ENCODE assay signal across 20 cellular contexts in the genomic region with DNA sequence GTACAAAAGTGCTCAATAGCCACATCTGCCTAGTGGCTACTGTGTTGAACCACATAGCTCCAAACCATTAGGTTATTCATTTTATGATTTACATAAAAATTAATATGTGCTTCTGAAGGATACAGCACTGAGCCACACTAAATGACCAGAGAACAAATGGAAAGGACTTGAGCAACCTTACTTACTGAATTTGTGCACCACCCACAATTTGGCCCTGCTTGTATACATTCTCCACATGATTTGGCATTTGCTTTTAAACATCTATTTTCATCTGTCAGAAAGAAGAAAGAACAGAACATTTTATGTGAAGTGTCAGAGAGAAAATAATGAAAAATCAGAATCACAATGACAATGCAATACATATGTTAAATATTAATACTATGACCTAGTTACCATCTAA. TPM values are rescaled to one million over a fixed set of nuclear protein-coding genes. Genes with fewer than 3 reads are reported as not detected.
DNase-seq lines count a peak whose midpoint lies in the region; ATAC-seq, FAIRE-seq and TF ChIP-seq lines count a peak whose summit lies in the region.
"Had no signal": no experiment of that assay in that cellular context is flagged by ENCODE, and none has a peak within 500 bp of the region (broad histone marks: within the 10 kb centered on the region; RNA-seq: fewer than 3 reads in every experiment).

No MANE protein-coding gene starts in this region.

- no peak for TF ChIP-seq POLR2A in gastroesophageal sphincter (IDR thresholded peaks at IDR 0.05)
- no peak for TF ChIP-seq POLR2A in H54 (IDR thresholded peaks at IDR 0.05; ENCODE audit: low read depth, low read length)
- TF ChIP-seq POLR2A in ovary (IDR thresholded peaks at IDR 0.05): no peak

- H3K9me3 ChIP-seq in GM23248 (ENCODE audit: low read depth): no peaks in the 10 kb centered on the region
- no peaks in the 10 kb centered on the region for H3K9me3 ChIP-seq in RWPE2 (ENCODE audit: severe bottlenecking)
- H3K9me3 ChIP-seq in gastroesophageal sphincter: no peaks in the 10 kb centered on the region
- no peaks in the 10 kb centered on the region for H3K9me3 ChIP-seq in pancreas
- H3K9me3 ChIP-seq in ovary: no peaks in the 10 kb centered on the region

- H3K27ac ChIP-seq in GM23248 (peak overlapping the region; percentile 67), RWPE2 (ENCODE audit: poor library complexity, severe bottlenecking) (peak overlapping the region; percentile 4), gastroesophageal sphincter (peak overlapping the region; percentile 16 to 85 (median 56)), pancreas (no peak overlapping the region), ovary (no peak overlapping the region)
- H3K27ac ChIP-seq: BLaER1 treated with 17β-estradiol and CSF1 and Interleukin-3, amounts not matched to agents 10 nM and 100 nM had no signal

- no peak for FAIRE-seq in pancreas (lab: Jason Lieb, UNC)
- FAIRE-seq in H54 (lab: Jason Lieb, UNC): no peak
- FAIRE-seq: D721Med, GM18507, H1 had no signal

- intact Hi-C loops in pancreas (cut with DNase I): no loop called here
- intact Hi-C loops in ovary (cut with DNase I): no loop called here

- H3K79me2 ChIP-seq in GM23248 (ENCODE audit: insufficient read depth): peaks cover 100% of the 10 kb centered on the region

- peaks cover 38% of the 10 kb centered on the region for H4K20me1 ChIP-seq in GM23248 (ENCODE audit: insufficient read depth)

- in situ Hi-C loops in GM23248 (cut with MboI): no loop called here

- H3K4me3 ChIP-seq in GM23248: no peak overlapping the region
- no peak overlapping the region for H3K4me3 ChIP-seq in RWPE2 (ENCODE audit: severe bottlenecking)
- H3K4me3 ChIP-seq in gastroesophageal sphincter: no peak overlapping the region
- no peak overlapping the region for H3K4me3 ChIP-seq in pancreas
- no peak overlapping the region for H3K4me3 ChIP-seq in ovary
- H3K4me3 ChIP-seq: BLaER1 treated with 17β-estradiol and CSF1 and Interleukin-3, amounts not matched to agents 10 nM and 100 nM had no signal

- no peak overlapping the region for H3K4me2 ChIP-seq in GM23248 (ENCODE audit: unreplicated experiment)
- H3K4me2 ChIP-seq: BLaER1 treated with 17β-estradiol and CSF1 and Interleukin-3, amounts not matched to agents 10 nM and 100 nM had no signal

- peaks cover 95% of the 10 kb centered on the region for H3F3A ChIP-seq in GM23248 (ENCODE audit: insufficient read depth)

- H2AFZ ChIP-seq in GM23248: no peak overlapping the region

- ATAC-seq in RWPE2 (ENCODE audit: low read depth) (no peak), gastroesophageal sphincter (peak; percentile 62), HG03280 (IDR thresholded peaks at IDR 0.05; ENCODE audit: unreplicated experiment) (no peak), pancreas (no peak)
- ATAC-seq: SK-N-SH treated with all-trans-retinoic acid at 6 μM for 48 hours had no signal

- H3K9ac ChIP-seq in GM23248: no peak overlapping the region
- H3K9ac ChIP-seq: BLaER1 treated with 17β-estradiol and CSF1 and Interleukin-3, amounts not matched to agents 10 nM and 100 nM had no signal

- no peak for TF ChIP-seq EP300 in gastroesophageal sphincter (IDR thresholded peaks at IDR 0.05)
- no peak for TF ChIP-seq EP300 in ovary (IDR thresholded peaks at IDR 0.05)

- DNase-seq in GM23248 (no peak), RWPE2 (ENCODE audit: low spot score) (no peak), pancreas (no peak), H54 (ENCODE audit: insufficient read length, low spot score) (no peak), ovary (no peak)
- DNase-seq: ACHN, DMS53, GDM1, KBM-7, NCI-H1092, NCI-H1436, NCI-H1930, NCI-H69 had no signal

- H3K4me1 ChIP-seq in GM23248 (ENCODE audit: insufficient read depth) (peaks cover 31% of the 10 kb centered on the region), RWPE2 (ENCODE audit: insufficient read depth, poor library complexity, severe bottlenecking) (peaks cover 20% of the 10 kb centered on the region), gastroesophageal sphincter (peaks cover 6 to 92% (median 31%) of the 10 kb centered on the region in 3 donors), pancreas (peaks cover 0 to 8% (median 0%) of the 10 kb centered on the region in 3 donors), ovary (ENCODE audit: insufficient read depth) (peaks cover 4% of the 10 kb centered on the region)

- H3K9me2 ChIP-seq in GM23248 (ENCODE audit: insufficient read depth): no peaks in the 10 kb centered on the region

- peaks cover 80% of the 10 kb centered on the region for H3K36me3 ChIP-seq in GM23248 (ENCODE audit: low read depth)
- H3K36me3 ChIP-seq in RWPE2 (ENCODE audit: low read depth): peaks cover 99% of the 10 kb centered on the region
- H3K36me3 ChIP-seq in gastroesophageal sphincter: peaks cover 4 to 32% of the 10 kb centered on the region in 2 donors
- peaks cover 0 to 31% (median 7%) of the 10 kb centered on the region in 3 donors for H3K36me3 ChIP-seq in pancreas
- H3K36me3 ChIP-seq in ovary: no peaks in the 10 kb centered on the region

- H3K27me3 ChIP-seq in GM23248 (replicated peaks; ENCODE audit: insufficient read depth): no peaks in the 10 kb centered on the region
- H3K27me3 ChIP-seq in RWPE2 (ENCODE audit: insufficient read depth, poor library complexity, severe bottlenecking): no peaks in the 10 kb centered on the region
- H3K27me3 ChIP-seq in gastroesophageal sphincter: no peaks in the 10 kb centered on the region
- no peaks in the 10 kb centered on the region for H3K27me3 ChIP-seq in pancreas
- H3K27me3 ChIP-seq in ovary: no peaks in the 10 kb centered on the region
- H3K27me3 ChIP-seq: BLaER1 treated with 17β-estradiol and CSF1 and Interleukin-3, amounts not matched to agents 10 nM and 100 nM had no signal

- TF ChIP-seq CTCF in RWPE2 (IDR thresholded peaks at IDR 0.05; ENCODE audit: poor library complexity, severe bottlenecking) (no peak), gastroesophageal sphincter (IDR thresholded peaks at IDR 0.05) (no peak), pancreas (IDR thresholded peaks at IDR 0.05) (no peak), ovary (IDR thresholded peaks at IDR 0.05) (no peak)

RNA-seq across cellular contexts. Expression of gene ITGB1, which starts 25.7 kb away (rescaled TPM):
- 5,235 and 7,382 TPM in 2 replicates for total RNA-seq in GM23248 (2014; rRNA removed; shearing (Covaris generic))
- polyA plus RNA-seq in GM23248 (2016; fragmentation: Nextera tagmentation; extraction: Ambion mirVana): 3,297 and 3,318 TPM in 2 replicates
- 1,000 to 10,000 TPM in 3 of 4 donors, 100 to 1,000 TPM in 1; 998 to 2,832 (median 1,462) TPM for total RNA-seq in gastroesophageal sphincter
- total RNA-seq in pancreas: 100 to 1,000 TPM in 5 of 6 donors, 10 to 100 TPM in 1; 81.8 to 316 (median 125) TPM
- polyA plus RNA-seq in pancreas: 10 to 100 TPM; 44.0 to 97.3 TPM
- 100 to 1,000 TPM; 230 to 350 (median 276) TPM for total RNA-seq in ovary
- 100 to 1,000 TPM; 207 to 517 TPM for polyA plus RNA-seq in ovary

Comparison
In these comparisons a context has a peak if more than half of its experiments do, and no peak if none do; other contexts are left out.
1. H3K27ac ChIP-seq: peak in GM23248 (single experiment), RWPE2 (single experiment) and gastroesophageal sphincter (4 of 4); none in pancreas (0 of 4) and ovary (0 of 2).